ENCODE assay signal across 10 cellular contexts in the genomic region with DNA sequence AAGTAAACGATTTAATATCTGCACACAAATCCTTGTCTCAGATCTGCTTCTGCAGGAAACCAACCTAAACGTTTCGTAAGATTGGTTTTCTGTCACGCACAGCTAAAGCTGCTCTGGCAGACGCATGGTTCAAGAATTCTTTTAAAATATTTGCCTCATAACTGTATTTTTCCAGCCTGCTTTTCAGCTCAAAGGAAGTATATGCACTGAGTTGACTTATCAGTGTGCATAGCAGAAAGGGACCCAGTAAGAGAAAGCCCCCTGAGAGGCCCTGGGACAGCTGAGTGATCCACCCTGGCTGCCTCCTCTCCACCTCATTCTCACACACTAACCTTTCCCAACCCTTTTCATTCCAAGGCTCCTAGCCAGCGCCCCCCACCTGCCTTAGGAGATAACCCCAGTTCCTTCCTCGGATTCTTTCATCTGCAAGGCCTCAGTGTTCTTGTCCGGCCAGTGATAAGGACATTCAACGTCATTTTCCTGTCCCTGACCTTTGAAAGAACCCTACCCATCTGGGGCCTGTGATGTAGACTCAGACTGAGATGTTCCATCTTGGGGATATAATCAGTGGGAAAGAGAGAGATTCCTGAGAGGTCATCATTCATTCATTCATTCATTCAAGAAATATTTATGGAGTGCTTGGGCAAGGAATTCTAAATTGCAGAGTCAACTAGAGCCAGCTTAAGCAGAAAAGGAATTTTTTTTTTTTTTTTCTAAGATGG. TPM values are rescaled to one million over a fixed set of nuclear protein-coding genes. Genes with fewer than 3 reads are reported as not detected.
DNase-seq lines count a peak whose midpoint lies in the region; ATAC-seq, FAIRE-seq and TF ChIP-seq lines count a peak whose summit lies in the region.
"Had no signal": no experiment of that assay in that cellular context is flagged by ENCODE, and none has a peak within 500 bp of the region (broad histone marks: within the 10 kb centered on the region; RNA-seq: fewer than 3 reads in every experiment).

No MANE protein-coding gene starts in this region.

- H3K27ac ChIP-seq in K562 (ENCODE audit: extremely low read depth, low read depth, low read length) = peak overlapping the region; percentile 87

- H3K36me3 Mint-ChIP-seq in stimulated activated naive CD8-positive, alpha-beta T cell treated with anti-CD3 and anti-CD28 coated beads, Interleukin-15, Interleukin-2, amounts not matched to agents 100 ng/mL and 50 ng/mL, for 24 hours (ENCODE audit: low read depth) = no peaks in the 10 kb centered on the region

- peak; percentile 96 for TF ChIP-seq EP300 in K562 (IDR thresholded peaks at IDR 0.05; ENCODE audit: low read length)

- H3K9me1 ChIP-seq in K562 (ENCODE audit: control insufficient read depth, insufficient read depth, low read length) = no peaks in the 10 kb centered on the region

- no peak for DNase-seq in stimulated activated naive CD8-positive, alpha-beta T cell treated with anti-CD3 and anti-CD28 coated beads, Interleukin-15, Interleukin-2, amounts not matched to agents 100 U/mL and 50 U/mL, for 24 hours
- DNase-seq in K562 (ENCODE audit: extremely low read depth in 1 of 4, low spot score in 3 of 4) (peak; percentile 88 to 95 (median 89)), left kidney (ENCODE audit: low read depth, low spot score) (peak; percentile 16), DMS53 (lab: John Stamatoyannopoulos, UW) (no peak)
- no peak for DNase-seq in activated T-cell treated with anti-CD3 and anti-CD28 coated beads, Interleukin-2, amount 50 U/mL, for 1 hour
- DNase-seq: ACHN, SK-N-SH had no signal

- POLR2A ChIA-PET in K562 (lab: Yijun Ruan, JAX) = interaction anchor here (0.7 to 2.1 kb wide), 6 partner anchors 12 to 42 kb away, joined by 3 to 7 read pairs (median 3); a partner anchor contains a TSS

- H3K27me3 Mint-ChIP-seq in stimulated activated naive CD8-positive, alpha-beta T cell treated with anti-CD3 and anti-CD28 coated beads, Interleukin-15, Interleukin-2, amounts not matched to agents 100 ng/mL and 50 ng/mL, for 24 hours = peaks cover 8% of the 10 kb centered on the region

- H4K20me1 ChIP-seq in K562 (replicated peaks; ENCODE audit: control insufficient read depth, insufficient read depth, low read length) = no peaks in the 10 kb centered on the region

- no peaks in the 10 kb centered on the region for H3K36me3 ChIP-seq in K562 (ENCODE audit: control insufficient read depth, insufficient read depth, low read length)

- H3K9me3 ChIP-seq in K562 (replicated peaks; ENCODE audit: control insufficient read depth, insufficient read depth, low read depth, low read length) = no peaks in the 10 kb centered on the region
- H3K9me3 ChIP-seq: SK-N-SH had no signal

- peak in 2 of 3 experiments; percentile 26 to 49; a peak in 2 of 6 replicates for TF ChIP-seq CTCF in K562 (IDR thresholded peaks at IDR 0.05 in 2 of 3, conservative IDR thresholded peaks at IDR 0.05 in 1 of 3; ENCODE audit: insufficient read depth in 2 of 3, low read depth in 1 of 3, low read length in 3 of 3)

- no peaks in the 10 kb centered on the region for H3K9me3 Mint-ChIP-seq in stimulated activated naive CD8-positive, alpha-beta T cell treated with anti-CD3 and anti-CD28 coated beads, Interleukin-15, Interleukin-2, amounts not matched to agents 100 ng/mL and 50 ng/mL, for 24 hours

- WGBS in K562 (ENCODE audit: insufficient coverage, low coverage, missing lambda C conversion rate) = 2% methylated on average over 9 of the region's 9 CpGs

- intact Hi-C loops in K562 (cut with micrococcal nuclease) = loop anchor here (2.0 kb wide), 2 partner anchors 23 to 57 kb away; no protein-coding TSS in a partner anchor

- H3K4me1 Mint-ChIP-seq in stimulated activated naive CD8-positive, alpha-beta T cell treated with anti-CD3 and anti-CD28 coated beads, Interleukin-15, Interleukin-2, amounts not matched to agents 100 ng/mL and 50 ng/mL, for 24 hours (ENCODE audit: low read depth) = peaks cover 32% of the 10 kb centered on the region

- peak; percentile 96 for FAIRE-seq in K562 (lab: Jason Lieb, UNC)

- peaks cover 35 to 57% of the 10 kb centered on the region in 2 experiments for H3K4me1 ChIP-seq in K562 (replicated peaks in 1 of 2; ENCODE audit: control insufficient read depth in 2 of 2, insufficient read depth in 2 of 2, low read length in 2 of 2)

- CTCF ChIA-PET in K562 (lab: Yijun Ruan, JAX; ENCODE audit: low intra/inter-chr PET ratio) = no interaction called here

- ATAC-seq in stimulated activated naive CD8-positive, alpha-beta T cell treated with anti-CD3 and anti-CD28 coated beads, Interleukin-15, Interleukin-2, amounts not matched to agents 100 U/mL and 50 U/mL, for 24 hours = no peak
- peak; percentile 82 for ATAC-seq in K562
- no peak for ATAC-seq in HG03139 (IDR thresholded peaks at IDR 0.05; ENCODE audit: unreplicated experiment)
- no peak for ATAC-seq in GM19467 (IDR thresholded peaks at IDR 0.05; ENCODE audit: unreplicated experiment)

- BruUV-seq in K562 (replicated peaks; lab: Mats Ljungman, UMichigan) = no TSS peak

- TF ChIP-seq POLR2A in K562 (conservative IDR thresholded peaks at IDR 0.05) = no peak

- peak overlapping the region; percentile 3 for H3K27ac Mint-ChIP-seq in stimulated activated naive CD8-positive, alpha-beta T cell treated with anti-CD3 and anti-CD28 coated beads, Interleukin-15, Interleukin-2, amounts not matched to agents 100 ng/mL and 50 ng/mL, for 24 hours

- TF ChIP-seq RAD21 in K562 (CRISPR knock-in tag; conservative IDR thresholded peaks at IDR 0.05 in 1 of 2, IDR thresholded peaks at IDR 0.05 in 1 of 2) = peak; percentile 35 to 65

- H3K9ac ChIP-seq in K562 (ENCODE audit: insufficient read depth in 1 of 2, low read depth in 2 of 2, low read length in 2 of 2) = peak overlapping the region; percentile 46 to 68; a peak in 3 of 4 replicates
- H3K9ac ChIP-seq: SK-N-SH had no signal

- in situ Hi-C loops in K562 (cut with MboI) = no loop called here

- H3K4me3 Mint-ChIP-seq in stimulated activated naive CD8-positive, alpha-beta T cell treated with anti-CD3 and anti-CD28 coated beads, Interleukin-15, Interleukin-2, amounts not matched to agents 100 ng/mL and 50 ng/mL, for 24 hours = no peak overlapping the region

- 0 out of 2 replicates have a peak overlapping the region, but pooled peaks have one; percentile 1 for H3K4me3 ChIP-seq in K562

- peak overlapping the region; percentile 73 for H2AFZ ChIP-seq in K562 (ENCODE audit: low read depth, low read length)

- H3K4me2 ChIP-seq in K562 (ENCODE audit: insufficient read depth, low read length) = peak overlapping the region; percentile 72
- H3K4me2 ChIP-seq: SK-N-SH had no signal

- no peaks in the 10 kb centered on the region for H3K27me3 ChIP-seq in K562 (ENCODE audit: control insufficient read depth in 2 of 2, insufficient read depth in 2 of 2, low read length in 2 of 2)

- no peaks in the 10 kb centered on the region for H3K79me2 ChIP-seq in K562 (ENCODE audit: control insufficient read depth, insufficient read depth, low read length)

TF ChIP-seq in K562, 482 proteins besides CTCF, POLR2A, EP300 and RAD21 (continues in another document):
- TF ChIP-seq, protein P1, sequence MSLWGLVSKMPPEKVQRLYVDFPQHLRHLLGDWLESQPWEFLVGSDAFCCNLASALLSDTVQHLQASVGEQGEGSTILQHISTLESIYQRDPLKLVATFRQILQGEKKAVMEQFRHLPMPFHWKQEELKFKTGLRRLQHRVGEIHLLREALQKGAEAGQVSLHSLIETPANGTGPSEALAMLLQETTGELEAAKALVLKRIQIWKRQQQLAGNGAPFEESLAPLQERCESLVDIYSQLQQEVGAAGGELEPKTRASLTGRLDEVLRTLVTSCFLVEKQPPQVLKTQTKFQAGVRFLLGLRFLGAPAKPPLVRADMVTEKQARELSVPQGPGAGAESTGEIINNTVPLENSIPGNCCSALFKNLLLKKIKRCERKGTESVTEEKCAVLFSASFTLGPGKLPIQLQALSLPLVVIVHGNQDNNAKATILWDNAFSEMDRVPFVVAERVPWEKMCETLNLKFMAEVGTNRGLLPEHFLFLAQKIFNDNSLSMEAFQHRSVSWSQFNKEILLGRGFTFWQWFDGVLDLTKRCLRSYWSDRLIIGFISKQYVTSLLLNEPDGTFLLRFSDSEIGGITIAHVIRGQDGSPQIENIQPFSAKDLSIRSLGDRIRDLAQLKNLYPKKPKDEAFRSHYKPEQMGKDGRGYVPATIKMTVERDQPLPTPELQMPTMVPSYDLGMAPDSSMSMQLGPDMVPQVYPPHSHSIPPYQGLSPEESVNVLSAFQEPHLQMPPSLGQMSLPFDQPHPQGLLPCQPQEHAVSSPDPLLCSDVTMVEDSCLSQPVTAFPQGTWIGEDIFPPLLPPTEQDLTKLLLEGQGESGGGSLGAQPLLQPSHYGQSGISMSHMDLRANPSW (CRISPR knock-in tag; IDR thresholded peaks at IDR 0.05) = no peak
- TF ChIP-seq IFI16 (CRISPR knock-in tag; IDR thresholded peaks at IDR 0.05) (no peak), TAF7 (tag; IDR thresholded peaks at IDR 0.05) (no peak), RCOR1 (IDR thresholded peaks at IDR 0.05; ENCODE audit: borderline replicate concordance in 1 of 2, low read depth in 2 of 2, low read length in 2 of 2) (peak; percentile 34 to 93; a peak in 3 of 4 replicates)
- TF ChIP-seq, protein P2, sequence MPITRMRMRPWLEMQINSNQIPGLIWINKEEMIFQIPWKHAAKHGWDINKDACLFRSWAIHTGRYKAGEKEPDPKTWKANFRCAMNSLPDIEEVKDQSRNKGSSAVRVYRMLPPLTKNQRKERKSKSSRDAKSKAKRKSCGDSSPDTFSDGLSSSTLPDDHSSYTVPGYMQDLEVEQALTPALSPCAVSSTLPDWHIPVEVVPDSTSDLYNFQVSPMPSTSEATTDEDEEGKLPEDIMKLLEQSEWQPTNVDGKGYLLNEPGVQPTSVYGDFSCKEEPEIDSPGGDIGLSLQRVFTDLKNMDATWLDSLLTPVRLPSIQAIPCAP (CRISPR knock-in tag; IDR thresholded peaks at IDR 0.05; ENCODE audit: borderline replicate concordance) = no peak

RNA-seq across cellular contexts. Expression of a gene that starts 22.4 kb away (rescaled TPM):
- total RNA-seq in K562 (2011; cell fraction: chromatin; rRNA removed; ENCODE audit: low replicate concordance) = 30.2 and 34.7 TPM in 2 replicates
- total RNA-seq in K562 (2011; cell fraction: nucleolus; rRNA removed) = 26.8 and 36.1 TPM in 2 replicates
- total RNA-seq in K562 (2011; cell fraction: nucleoplasm; rRNA removed) = 19.1 and 25.0 TPM in 2 replicates
- total RNA-seq in K562 (2014; rRNA removed) (5.0 and 11.7 TPM in 2 replicates), K562 (2014; rRNA removed; fragmentation: Illumina TruSeq; extraction: Trizol) (4.9 and 5.9 TPM in 2 replicates), K562 (2015; rRNA removed; fragmentation: Illumina TruSeq; extraction: Trizol) (4.9 and 9.7 TPM in 2 replicates), K562 (2021) (8.0 and 8.8 TPM in 2 replicates)
- polyA plus RNA-seq in K562 (2011; rRNA removed) (2.9 and 4.4 TPM in 2 replicates), K562 (2014; fragmentation: Illumina TruSeq; extraction: Trizol) (5.7 and 6.3 TPM in 2 replicates), K562 (2014; fragmentation: Nextera tagmentation; extraction: Ambion mirVana) (under 1 TPM; 0.56 to 0.76 TPM), K562 (2014; rRNA removed) (4.7 and 5.4 TPM in 2 replicates)
- 2.6 TPM in 2 replicates for polyA plus RNA-seq in K562 (2011; cell fraction: cytosol; rRNA removed)
- 16.6 and 24.2 TPM in 2 replicates for polyA plus RNA-seq in K562 (2011; cell fraction: nucleus; rRNA removed)
- 5.3 and 9.7 TPM in 2 replicates for polyA plus RNA-seq in K562 (2012)
- polyA minus RNA-seq in K562 (2011; rRNA and poly(A)+ RNA removed) = 16.2 and 17.9 TPM in 2 replicates
- polyA minus RNA-seq in K562 (2011; cell fraction: cytosol; rRNA and poly(A)+ RNA removed) = 1.8 and 3.2 TPM in 2 replicates
- polyA minus RNA-seq in K562 (2011; cell fraction: nucleus; rRNA and poly(A)+ RNA removed) = 17.5 and 25.3 TPM in 2 replicates

Comparison
In these comparisons a context has a peak if more than half of its experiments do, and no peak if none do; other contexts are left out.
1. DNase-seq: peak in K562 (4 of 4) and left kidney (single experiment); none in stimulated activated naive CD8-positive, alpha-beta T cell treated with anti-CD3 and anti-CD28 coated beads, Interleukin-15, Interleukin-2, amounts not matched to agents 100 U/mL and 50 U/mL, for 24 hours (single experiment), activated T-cell treated with anti-CD3 and anti-CD28 coated beads, Interleukin-2, amount 50 U/mL, for 1 hour (single experiment) and DMS53 (single experiment).